ENCODE assay signal across 24 cellular contexts in genomic region chr1:233907139-233907538, GRCh38. TPM values are rescaled to one million over a fixed set of nuclear protein-coding genes. Genes with fewer than 3 reads are reported as not detected.
DNase-seq lines count a peak whose midpoint lies in the region; ATAC-seq and TF ChIP-seq lines count a peak whose summit lies in the region.
"Had no signal": no experiment of that assay in that cellular context is flagged by ENCODE, and none has a peak within 500 bp of the region (broad histone marks: within the 10 kb centered on the region; RNA-seq: fewer than 3 reads in every experiment).

No MANE protein-coding gene starts in this region.

- POLR2A ChIA-PET in MCF 10A (lab: Yijun Ruan, JAX) (interaction anchor here (0.7 to 1.5 kb wide), 8 partner anchors 9 to 466 kb away, joined by 3 to 6 read pairs (median 4); partner anchors contain the start of gene KCNK1), Panc1 (lab: Charles Lee) (interaction anchor here (0.6 kb wide), 1 partner anchor 312 kb away, joined by 10 read pairs; no protein-coding TSS in a partner anchor)

- H3K27me3 ChIP-seq in breast epithelium = peaks cover 5 to 14% of the 10 kb centered on the region in 2 donors
- H3K27me3 ChIP-seq in Panc1 (ENCODE audit: control insufficient read depth, insufficient read depth, low read length) = no peaks in the 10 kb centered on the region
- peaks cover 0 to 24% of the 10 kb centered on the region in 2 donors for H3K27me3 ChIP-seq in tibial nerve

- TF ChIP-seq CTCF in MCF 10A (IDR thresholded peaks at IDR 0.05; ENCODE audit: unreplicated experiment) = no peak
- TF ChIP-seq CTCF in breast epithelium (IDR thresholded peaks at IDR 0.05) = no peak
- no peak for TF ChIP-seq CTCF in Panc1 (IDR thresholded peaks at IDR 0.05)
- no peak for TF ChIP-seq CTCF in tibial nerve (IDR thresholded peaks at IDR 0.05)

- in situ Hi-C loops in Panc1 (cut with HindIII; ENCODE audit: low pct_unique_long_range_greater_than_20kb, low sequenced_read_pairs) = no loop called here

- TF ChIP-seq EP300 in tibial nerve (IDR thresholded peaks at IDR 0.05) = no peak

- H3K4me1 Mint-ChIP-seq in MCF 10A (ENCODE audit: insufficient read depth, unreplicated experiment) = peaks cover 25% of the 10 kb centered on the region

- H3K9me3 ChIP-seq in breast epithelium (no peaks in the 10 kb centered on the region), Panc1 (ENCODE audit: control insufficient read depth, insufficient read depth, low read depth, low read length) (no peaks in the 10 kb centered on the region), tibial nerve (peaks cover 0 to 12% (median 0%) of the 10 kb centered on the region in 4 donors)
- H3K9me3 ChIP-seq: SJSA1 had no signal

- no peaks in the 10 kb centered on the region for H3K36me3 ChIP-seq in breast epithelium
- H3K36me3 ChIP-seq in Panc1 (ENCODE audit: control insufficient read depth, insufficient read depth, low read length) = no peaks in the 10 kb centered on the region; the same call in 1 of the 2 replicates
- H3K36me3 ChIP-seq in tibial nerve = no peaks in the 10 kb centered on the region
- H3K36me3 ChIP-seq: SJSA1 had no signal

- ATAC-seq in Panc1 = no peak
- ATAC-seq: GM12878 had no signal

- DNase-seq in MCF 10A (ENCODE audit: unreplicated experiment) (peak; percentile 81), breast epithelium (ENCODE audit: low spot score in 2 of 2) (no peak), Panc1 (ENCODE audit: low read depth, low spot score) (no peak), cerebellar cortex (ENCODE audit: low spot score) (peak; percentile 43), superior temporal gyrus (ENCODE audit: extremely low spot score) (peak; percentile 17), tibial nerve (ENCODE audit: low spot score in 2 of 2) (no peak), AG08396 (ENCODE audit: low spot score) (no peak), kidney glomerular epithelial cell (lab: John Stamatoyannopoulos, UW) (no peak)
- DNase-seq: DMS79 treated with DMSO at 0.1 percent for 48 hours, GF-D8, H9, Karpas-422, MM.1S, NCI-H1092 treated with DMSO at 0.1 percent for 48 hours, NCI-H146, NCI-H2029 treated with DMSO at 0.1 percent for 48 hours, NCI-H510A, NCI-H82, SW 1271 had no signal

- no peak overlapping the region for H3K27ac ChIP-seq in breast epithelium
- H3K27ac ChIP-seq in Panc1 (ENCODE audit: low read length) = peak overlapping the region; percentile 97
- H3K27ac ChIP-seq in tibial nerve = no peak overlapping the region
- H3K27ac ChIP-seq: C4-2B, PC-9, SJSA1 had no signal

- TF ChIP-seq POLR2A in breast epithelium (IDR thresholded peaks at IDR 0.05) (no peak), tibial nerve (IDR thresholded peaks at IDR 0.05) (no peak)

- no peaks in the 10 kb centered on the region for H3K9me3 Mint-ChIP-seq in MCF 10A (ENCODE audit: unreplicated experiment)
- H3K9me3 Mint-ChIP-seq: H9 had no signal

- no peaks in the 10 kb centered on the region for H3K4me1 ChIP-seq in breast epithelium
- peaks cover 44% of the 10 kb centered on the region for H3K4me1 ChIP-seq in Panc1 (ENCODE audit: control insufficient read depth, insufficient read depth, low read length)
- H3K4me1 ChIP-seq in tibial nerve = peaks cover 0 to 10% (median 0%) of the 10 kb centered on the region in 4 donors
- H3K4me1 ChIP-seq: SJSA1 had no signal

- CTCF ChIA-PET in MCF 10A (lab: Yijun Ruan, JAX) = interaction anchor here (0.5 to 3.2 kb wide), 10 partner anchors 8 to 1764 kb away, joined by 3 to 19 read pairs (median 3); no protein-coding TSS in a partner anchor
- CTCF ChIA-PET in Panc1 (lab: Charles Lee) = no interaction called here

- no peaks in the 10 kb centered on the region for H3K36me3 Mint-ChIP-seq in MCF 10A (ENCODE audit: insufficient read depth, unreplicated experiment)
- H3K36me3 Mint-ChIP-seq: IgD-negative memory B cell had no signal

- H3K4me3 Mint-ChIP-seq in MCF 10A (ENCODE audit: unreplicated experiment) = no peak overlapping the region
- H3K4me3 Mint-ChIP-seq: H9, IgD-negative memory B cell had no signal

- no peak overlapping the region for H3K27ac Mint-ChIP-seq in MCF 10A (ENCODE audit: low read depth, unreplicated experiment)
- H3K27ac Mint-ChIP-seq: H9, IgD-negative memory B cell had no signal

- intact Hi-C loops in MCF 10A (cut with micrococcal nuclease) = loop anchor here (5.0 to 10.0 kb wide), 4 partner anchors 202 to 592 kb away; partner anchors contain the start of gene KCNK1
- intact Hi-C loops in breast epithelium (cut with DNase I; ENCODE audit: low total_unique reads) = loop anchor here (5.0 kb wide), 1 partner anchor 1155 kb away; no protein-coding TSS in a partner anchor
- intact Hi-C loops in Panc1 (cut with micrococcal nuclease; ENCODE audit: unreplicated experiment) = loop anchor here (5.0 to 10.0 kb wide), 4 partner anchors 112 to 512 kb away; no protein-coding TSS in a partner anchor

- H3K4me3 ChIP-seq in breast epithelium = no peak overlapping the region
- H3K4me3 ChIP-seq in Panc1 (ENCODE audit: low read depth in 2 of 2, low read length in 2 of 2) = peak overlapping the region; percentile 68 to 95
- no peak overlapping the region for H3K4me3 ChIP-seq in tibial nerve
- H3K4me3 ChIP-seq: GM12878, PC-9, SJSA1 had no signal

- BruUV-seq in MCF 10A (replicated peaks; lab: Mats Ljungman, UMichigan) = no TSS peak
- no TSS peak for BruUV-seq in Panc1 (replicated peaks; lab: Mats Ljungman, UMichigan)

- H3K27me3 Mint-ChIP-seq in MCF 10A (ENCODE audit: insufficient read depth, unreplicated experiment) = peaks cover 2% of the 10 kb centered on the region

RNA-seq across cellular contexts. Expression of gene SLC35F3, which starts 2.7 kb away (rescaled TPM):
- 2.9 and 3.3 TPM in 2 replicates for total RNA-seq in MCF 10A (2022)
- 10 to 100 TPM in 1 of 3 donors, 1 to 10 TPM in 1, not detected in 1; 8.8 to 13.0 TPM for total RNA-seq in breast epithelium
- total RNA-seq in Panc1 (2021; ENCODE audit: unreplicated experiment) = 19.1 TPM
- polyA plus RNA-seq in Panc1 (2012; ENCODE audit: insufficient read length) = 15.3 TPM
- total RNA-seq in tibial nerve = under 1 TPM in 1 of 4 donors, not detected in 3; 0.90 TPM
- total RNA-seq: SJSA1 had no signal
- polyA plus RNA-seq: IgD-negative memory B cell had no signal

Comparison
In these comparisons a context has a peak if more than half of its experiments do, and no peak if none do; other contexts are left out.
1. DNase-seq: peak in MCF 10A (single experiment), cerebellar cortex (single experiment) and superior temporal gyrus (single experiment); none in breast epithelium (0 of 2), Panc1 (single experiment), tibial nerve (0 of 2), AG08396 (single experiment) and kidney glomerular epithelial cell (single experiment).
2. H3K4me3 ChIP-seq: peak in Panc1 (2 of 2); none in breast epithelium (0 of 3) and tibial nerve (0 of 4).